Comparison of ENCODE assay signal across 8 cellular contexts in genomic region chr19:57746580-57747471, GRCh38. TPM values are rescaled to one million over a fixed set of nuclear protein-coding genes. Genes with fewer than 3 reads are reported as not detected.
DNase-seq lines count a peak whose midpoint lies in the region; ATAC-seq and TF ChIP-seq lines count a peak whose summit lies in the region.

Gene ZNF776, plus strand, starts transcription at chr19:57746815. Its CDS starts 244 bp downstream, at chr19:57747059.

- H3K36me3 ChIP-seq in OCI-LY7 (ENCODE audit: insufficient read depth, low read length), result peaks cover 38% of the 10 kb centered on the region

- POLR2A ChIA-PET in OCI-LY7 (lab: Charles Lee), result interaction anchor here (0.8 to 1.4 kb wide), 4 partner anchors 9 to 23 kb away, joined by 3 to 5 read pairs (median 4); partner anchors contain the start of gene ZNF671

- TSS peak; percentile 68 for BruUV-seq in OCI-LY7 (replicated peaks; lab: Mats Ljungman, UMichigan)

- TF ChIP-seq POLR2A in erythroblast (IDR thresholded peaks at IDR 0.05; ENCODE audit: low read length), result peak; percentile 87

- no peaks in the 10 kb centered on the region for H4K20me1 ChIP-seq in OCI-LY7 (ENCODE audit: insufficient read depth, low read length)

- H3K79me2 ChIP-seq in OCI-LY7 (ENCODE audit: insufficient read depth, low read depth, low read length), result peaks cover 33% of the 10 kb centered on the region

- TF ChIP-seq CTCF in OCI-LY7 (conservative IDR thresholded peaks at IDR 0.05; ENCODE audit: low read length), result no peak

- peak within 1 kb of the TSS; percentile 92 for H3K4me3 ChIP-seq in OCI-LY7 (ENCODE audit: low read depth, low read length, poor library complexity, severe bottlenecking)

- no peaks in the 10 kb centered on the region for H3K9me3 ChIP-seq in OCI-LY7 (ENCODE audit: low read length)

- peak; percentile 87 for ATAC-seq in GM21526 (IDR thresholded peaks at IDR 0.05; ENCODE audit: low FRiP score, unreplicated experiment)

- intact Hi-C loops in OCI-LY7 (cut with micrococcal nuclease; ENCODE audit: unreplicated experiment), result no loop called here

- peak within 1 kb of the TSS; percentile 80 for H2AFZ ChIP-seq in OCI-LY7 (ENCODE audit: low read length)

- H3K4me1 ChIP-seq in OCI-LY7 (ENCODE audit: insufficient read depth, low read length, poor library complexity, severe bottlenecking), result peaks cover 13% of the 10 kb centered on the region

- peak within 1 kb of the TSS; percentile 93 for H3K4me2 ChIP-seq in OCI-LY7 (ENCODE audit: low read length)

- no peaks in the 10 kb centered on the region for H3K9me2 ChIP-seq in OCI-LY7 (ENCODE audit: insufficient read depth, low read length)

- CTCF ChIA-PET in OCI-LY7 (lab: Charles Lee; ENCODE audit: unreplicated experiment), result interaction anchor here (0.6 kb wide), 1 partner anchor 523 kb away, joined by 3 read pairs; no protein-coding TSS in a partner anchor

- peak within 1 kb of the TSS; percentile 52 for H3K27ac ChIP-seq in OCI-LY7 (ENCODE audit: low read depth, low read length, poor library complexity, severe bottlenecking)

- DNase-seq in DMS114 treated with DMSO at 0.1 percent for 48 hours (lab: John Stamatoyannopoulos, UW; ENCODE audit: unreplicated experiment) (peak; percentile 96), HuH-7 (ENCODE audit: low spot score) (peak; percentile 90), OCI-LY7 (ENCODE audit: low spot score) (peak; percentile 93), activated T-cell treated with anti-CD3 and anti-CD28 coated beads for 24 hours (ENCODE audit: low read depth) (peak; percentile 83), erythroblast (lab: John Stamatoyannopoulos, UW) (peak; percentile 94), mucosa of gallbladder (ENCODE audit: low spot score) (peak; percentile 93)
- DNase-seq in stimulated activated CD8-positive, alpha-beta memory T cell treated with anti-CD3 and anti-CD28 coated beads, Interleukin-4, amount 100 ng/mL, for 24 hours (ENCODE audit: low read depth), result peak; percentile 61

RNA-seq across cellular contexts. Expression of gene ZNF776, which starts in this region (rescaled TPM):
- 17.3 and 36.0 TPM in 2 replicates for total RNA-seq in OCI-LY7 (2014; rRNA removed; shearing (Covaris generic))
- total RNA-seq in OCI-LY7 (2022) (19.6 and 20.6 TPM in 2 replicates), mucosa of gallbladder (21.6 TPM)

Comparison
In these comparisons a context has a peak if more than half of its experiments do, and no peak if none do; other contexts are left out.
1. Peak in every context shown above with its lines: DNase-seq, ATAC-seq, H3K4me3 ChIP-seq and H3K27ac ChIP-seq.